Comparison of ENCODE assay signal across 16 cellular contexts in genomic region chr11:19080579-19080993, GRCh38. TPM values are rescaled to one million over a fixed set of nuclear protein-coding genes. Genes with fewer than 3 reads are reported as not detected.
DNase-seq lines count a peak whose midpoint lies in the region; ATAC-seq, FAIRE-seq and TF ChIP-seq lines count a peak whose summit lies in the region.
"Had no signal": no experiment of that assay in that cellular context is flagged by ENCODE, and none has a peak within 500 bp of the region (broad histone marks: within the 10 kb centered on the region; RNA-seq: fewer than 3 reads in every experiment).

No MANE protein-coding gene starts in this region.

- CTCF ChIA-PET in K562 (lab: Yijun Ruan, JAX; ENCODE audit: low intra/inter-chr PET ratio): no interaction called here

- no peak for TF ChIP-seq RAD21 in K562 (CRISPR knock-in tag; conservative IDR thresholded peaks at IDR 0.05 in 1 of 2, IDR thresholded peaks at IDR 0.05 in 1 of 2)

- H3K27me3 ChIP-seq in K562 (ENCODE audit: control insufficient read depth in 2 of 2, insufficient read depth in 2 of 2, low read length in 2 of 2): 0 out of 5 replicates have a peak, but pooled peaks cover 0 to 3% of the 10 kb centered on the region in 2 experiments

- POLR2A ChIA-PET in K562 (lab: Yijun Ruan, JAX): no interaction called here

- no peak overlapping the region for H3K27ac ChIP-seq in K562 (ENCODE audit: extremely low read depth, low read depth, low read length)

- no peak overlapping the region for H3K9ac ChIP-seq in K562 (ENCODE audit: insufficient read depth in 1 of 2, low read depth in 2 of 2, low read length in 2 of 2)

- no peaks in the 10 kb centered on the region for H3K36me3 ChIP-seq in K562 (ENCODE audit: control insufficient read depth, insufficient read depth, low read length)
- H3K36me3 ChIP-seq: HAP-1 had no signal

- ATAC-seq in K562 (no peak), sciatic nerve (peak; percentile 46), HG02885 (IDR thresholded peaks at IDR 0.05; ENCODE audit: poor library complexity, unreplicated experiment) (no peak), HG03196 (IDR thresholded peaks at IDR 0.05; ENCODE audit: unreplicated experiment) (no peak)

- no peak overlapping the region for H3K4me3 ChIP-seq in K562
- H3K4me3 ChIP-seq: HAP-1 had no signal

- no peak for TF ChIP-seq EP300 in K562 (IDR thresholded peaks at IDR 0.05; ENCODE audit: low read length)

- FAIRE-seq in K562 (lab: Jason Lieb, UNC): no peak
- no peak for FAIRE-seq in GM19239 (lab: Jason Lieb, UNC)

- H3K9me1 ChIP-seq in K562 (ENCODE audit: control insufficient read depth, insufficient read depth, low read length): no peaks in the 10 kb centered on the region

- H2AFZ ChIP-seq in K562 (ENCODE audit: low read depth, low read length): no peak overlapping the region

- peak; percentile 78 for DNase-seq in HCEC 1CT
- no peak for DNase-seq in K562 (ENCODE audit: extremely low read depth in 1 of 4, low spot score in 3 of 4)
- peak; percentile 84 for DNase-seq in glomerular endothelial cell (ENCODE audit: extremely low read depth, low read depth, low spot score)
- no peak for DNase-seq in sciatic nerve (ENCODE audit: low spot score)
- DNase-seq in stimulated activated naive CD4-positive, alpha-beta T cell (lab: John Stamatoyannopoulos, UW): no peak
- DNase-seq in GM19239 (ENCODE audit: insufficient read length, low spot score): no peak
- DNase-seq: activated CD4-positive, alpha-beta T cell treated with anti-CD3 and anti-CD28 coated beads, Interleukin-2, amount 50 U/mL, for 4 hours; COR-L47; Karpas-422; NCI-H2107; nephron progenitor cell; stimulated activated CD4-positive, alpha-beta T cell treated with anti-CD3 and anti-CD28 coated beads, Interleukin-2, amount 100 ng/mL, for 48 hours; stimulated activated naive CD4-positive, alpha-beta T cell treated with Interleukin-2 at 50 U/mL for 16 hours had no signal

- WGBS in K562 (ENCODE audit: insufficient coverage, low coverage, missing lambda C conversion rate): 0% methylated on average over 6 of the region's 6 CpGs

- in situ Hi-C loops in K562 (cut with MboI): no loop called here

- no TSS peak for BruUV-seq in K562 (replicated peaks; lab: Mats Ljungman, UMichigan)

- no peaks in the 10 kb centered on the region for H3K4me1 ChIP-seq in K562 (replicated peaks in 1 of 2; ENCODE audit: control insufficient read depth in 2 of 2, insufficient read depth in 2 of 2, low read length in 2 of 2)
- H3K4me1 ChIP-seq: HAP-1 had no signal

- H3K79me2 ChIP-seq in K562 (ENCODE audit: control insufficient read depth, insufficient read depth, low read length): no peaks in the 10 kb centered on the region

- no peaks in the 10 kb centered on the region for H3K9me3 ChIP-seq in K562 (replicated peaks; ENCODE audit: control insufficient read depth, insufficient read depth, low read depth, low read length)
- H3K9me3 ChIP-seq: HAP-1 had no signal

- intact Hi-C loops in K562 (cut with micrococcal nuclease) (no loop called here), sciatic nerve (cut with DNase I) (no loop called here)

- TF ChIP-seq POLR2A in K562 (conservative IDR thresholded peaks at IDR 0.05): no peak

- no peak for TF ChIP-seq CTCF in K562 (IDR thresholded peaks at IDR 0.05 in 2 of 3, conservative IDR thresholded peaks at IDR 0.05 in 1 of 3; ENCODE audit: insufficient read depth in 2 of 3, low read depth in 1 of 3, low read length in 3 of 3)

- no peaks in the 10 kb centered on the region for H4K20me1 ChIP-seq in K562 (replicated peaks; ENCODE audit: control insufficient read depth, insufficient read depth, low read length)

- H3K4me2 ChIP-seq in K562 (ENCODE audit: insufficient read depth, low read length): no peak overlapping the region

TF ChIP-seq in K562, 482 proteins besides CTCF, POLR2A, EP300 and RAD21 (continues in another document):
- TF ChIP-seq ZBTB7A (IDR thresholded peaks at IDR 0.05; ENCODE audit: borderline replicate concordance, control insufficient read depth, low read depth, low read length) (no peak), ARID4B (CRISPR knock-in tag; IDR thresholded peaks at IDR 0.05) (no peak), USF1 (CRISPR knock-in tag; IDR thresholded peaks at IDR 0.05) (peak; percentile 51), RAD51 (IDR thresholded peaks at IDR 0.05; ENCODE audit: borderline replicate concordance, low read depth) (peak; percentile 50; the same call in 1 of the 2 replicates)

RNA-seq across cellular contexts. Expression of gene MRGPRX2, which starts 20.1 kb away (rescaled TPM):
- not detected in 2 replicates for total RNA-seq in K562 (2011; cell fraction: chromatin; rRNA removed; ENCODE audit: low replicate concordance)
- total RNA-seq in K562 (2011; cell fraction: nucleolus; rRNA removed): 0.17 TPM in 1 of 2 replicates, not detected in the other
- total RNA-seq in K562 (2011; cell fraction: nucleoplasm; rRNA removed): not detected in 2 replicates
- total RNA-seq in K562 (2014; rRNA removed) (not detected in 2 replicates), K562 (2014; rRNA removed; fragmentation: Illumina TruSeq; extraction: Trizol) (not detected in 2 replicates), K562 (2015; rRNA removed; fragmentation: Illumina TruSeq; extraction: Trizol) (not detected in 2 replicates), K562 (2021) (not detected in 2 replicates), glomerular endothelial cell (not detected in 2 replicates), sciatic nerve (0.45 TPM)
- polyA plus RNA-seq in K562 (2011; rRNA removed) (0.04 TPM in 1 of 2 replicates, not detected in the other), K562 (2014; fragmentation: Illumina TruSeq; extraction: Trizol) (not detected in 2 replicates), K562 (2014; fragmentation: Nextera tagmentation; extraction: Ambion mirVana) (not detected), K562 (2014; rRNA removed) (not detected in 2 replicates)
- polyA plus RNA-seq in K562 (2011; cell fraction: cytosol; rRNA removed): 0.06 TPM in 1 of 2 replicates, not detected in the other
- 0.11 TPM in 1 of 2 replicates, not detected in the other for polyA plus RNA-seq in K562 (2011; cell fraction: nucleus; rRNA removed)
- 0.04 TPM in 1 of 2 replicates, not detected in the other for polyA plus RNA-seq in K562 (2012)
- polyA minus RNA-seq in K562 (2011; rRNA and poly(A)+ RNA removed): not detected in 2 replicates
- not detected in 2 replicates for polyA minus RNA-seq in K562 (2011; cell fraction: cytosol; rRNA and poly(A)+ RNA removed)
- polyA minus RNA-seq in K562 (2011; cell fraction: nucleus; rRNA and poly(A)+ RNA removed): not detected in 2 replicates

RNA-seq across cellular contexts. Expression of gene ZDHHC13, which starts 36.4 kb away (rescaled TPM):
- 19.0 and 53.8 TPM in 2 replicates for total RNA-seq in K562 (2011; cell fraction: chromatin; rRNA removed; ENCODE audit: low replicate concordance)
- total RNA-seq in K562 (2011; cell fraction: nucleolus; rRNA removed): 12.2 and 14.1 TPM in 2 replicates
- 26.5 and 38.6 TPM in 2 replicates for total RNA-seq in K562 (2011; cell fraction: nucleoplasm; rRNA removed)
- total RNA-seq in K562 (2014; rRNA removed) (7.0 and 8.5 TPM in 2 replicates), K562 (2014; rRNA removed; fragmentation: Illumina TruSeq; extraction: Trizol) (13.9 and 14.6 TPM in 2 replicates), K562 (2015; rRNA removed; fragmentation: Illumina TruSeq; extraction: Trizol) (10.8 and 11.0 TPM in 2 replicates), K562 (2021) (8.7 and 9.5 TPM in 2 replicates), glomerular endothelial cell (31.9 and 52.1 TPM in 2 replicates), sciatic nerve (5.8 TPM)
- polyA plus RNA-seq in K562 (2011; rRNA removed) (14.0 and 18.6 TPM in 2 replicates), K562 (2014; fragmentation: Illumina TruSeq; extraction: Trizol) (10.1 and 12.0 TPM in 2 replicates), K562 (2014; fragmentation: Nextera tagmentation; extraction: Ambion mirVana) (1 to 10 TPM; 4.7 to 4.9 TPM), K562 (2014; rRNA removed) (10.0 and 11.2 TPM in 2 replicates)
- 5.7 and 9.8 TPM in 2 replicates for polyA plus RNA-seq in K562 (2011; cell fraction: cytosol; rRNA removed)
- polyA plus RNA-seq in K562 (2011; cell fraction: nucleus; rRNA removed): 16.0 and 21.6 TPM in 2 replicates
- 7.1 and 10.2 TPM in 2 replicates for polyA plus RNA-seq in K562 (2012)
- 21.5 and 21.9 TPM in 2 replicates for polyA minus RNA-seq in K562 (2011; rRNA and poly(A)+ RNA removed)
- polyA minus RNA-seq in K562 (2011; cell fraction: cytosol; rRNA and poly(A)+ RNA removed): 5.5 and 7.7 TPM in 2 replicates
- polyA minus RNA-seq in K562 (2011; cell fraction: nucleus; rRNA and poly(A)+ RNA removed): 13.6 and 22.9 TPM in 2 replicates

Comparison
In these comparisons a context has a peak if more than half of its experiments do, and no peak if none do; other contexts are left out.
1. DNase-seq: peak in HCEC 1CT (single experiment) and glomerular endothelial cell (single experiment); none in K562 (0 of 4), sciatic nerve (single experiment), stimulated activated naive CD4-positive, alpha-beta T cell (0 of 6) and GM19239 (single experiment).